1 cellular context compared by ENCODE assay signal in genomic region chr2:62178741-62179271, GRCh38.
TF ChIP-seq lines count a peak whose summit lies in the region.

No MANE protein-coding gene starts in this region.

TF ChIP-seq in GM12878, 131 proteins besides CTCF, POLR2A, EP300 and RAD21 (continued from another document):
- TF ChIP-seq E2F8 (IDR thresholded peaks at IDR 0.05; ENCODE audit: low read depth, partially characterized antibody): no peak
- TF ChIP-seq STAT3 (IDR thresholded peaks at IDR 0.05; ENCODE audit: low read depth, low read length): no peak
- TF ChIP-seq ASH2L (IDR thresholded peaks at IDR 0.05; ENCODE audit: borderline replicate concordance, low read depth): no peak
- no peak for TF ChIP-seq BRCA1 (IDR thresholded peaks at IDR 0.05; ENCODE audit: low read depth, low read length)
- no peak for TF ChIP-seq ZBTB33 (IDR thresholded peaks at IDR 0.05)
- TF ChIP-seq MYC (IDR thresholded peaks at IDR 0.05; ENCODE audit: insufficient read depth, insufficient read length, insufficient replicate concordance, low read length, severe bottlenecking): no peak
TF ChIP-seq in GM12878: peak in this region for 1.
